Comparison of ENCODE assay signal across 39 cellular contexts in genomic region chr17:31163091-31163781, GRCh38.
"Had no signal": no experiment of that assay in that cellular context is flagged by ENCODE, and none has a peak within 500 bp of the region (broad histone marks: within the 10 kb centered on the region; RNA-seq: fewer than 3 reads in every experiment).

No MANE protein-coding gene starts in this region.

- FAIRE-seq: RCC 7860 had no signal

- H3K27me3 Mint-ChIP-seq: activated CD4-positive, alpha-beta memory T cell treated with anti-CD3 and anti-CD28 coated beads, Interleukin-2, amount 10 ng/mL, durations not matched to agents 7 days and 5 days; activated CD8-positive, alpha-beta memory T cell treated with anti-CD3 and anti-CD28 coated beads, Interleukin-2, amount 10 ng/mL, durations not matched to agents 7 days and 5 days; activated naive CD4-positive, alpha-beta T cell treated with anti-CD3 and anti-CD28 coated beads, Interleukin-2, amount 10 ng/mL, durations not matched to agents 7 days and 5 days; activated naive CD8-positive, alpha-beta T cell; activated naive CD8-positive, alpha-beta T cell treated with anti-CD3 and anti-CD28 coated beads, Interleukin-2, amount 50 U/mL, for 24 hours had no signal

- H3K36me3 Mint-ChIP-seq: activated naive CD4-positive, alpha-beta T cell treated with anti-CD3 and anti-CD28 coated beads, Interleukin-2, amount 10 ng/mL, durations not matched to agents 7 days and 5 days had no signal

- H3K9me3 Mint-ChIP-seq: activated CD4-positive, alpha-beta memory T cell treated with anti-CD3 and anti-CD28 coated beads, Interleukin-2, amount 10 ng/mL, durations not matched to agents 7 days and 5 days; activated naive CD4-positive, alpha-beta T cell treated with anti-CD3 and anti-CD28 coated beads, Interleukin-2, amount 10 ng/mL, durations not matched to agents 7 days and 5 days; activated naive CD8-positive, alpha-beta T cell treated with anti-CD3 and anti-CD28 coated beads, Interleukin-2, amount 50 U/mL, for 24 hours had no signal

- H3K9me3 ChIP-seq: MG63 had no signal

- DNase-seq: activated CD4-positive, alpha-beta memory T cell treated with anti-CD3 and anti-CD28 coated beads, Interleukin-2, amount 10 ng/mL, durations not matched to agents 7 days and 5 days; activated CD4-positive, alpha-beta T cell treated with anti-CD3 and anti-CD28 coated beads for 1 hour; activated CD4-positive, alpha-beta T cell treated with anti-CD3 and anti-CD28 coated beads for 48 hours; activated CD4-positive, CD25-positive, alpha-beta regulatory T cell; activated CD8-positive, alpha-beta memory T cell treated with anti-CD3 and anti-CD28 coated beads for 24 hours; activated CD8-positive, alpha-beta memory T cell treated with anti-CD3 and anti-CD28 coated beads, Interleukin-2, amount 10 ng/mL, durations not matched to agents 7 days and 5 days; activated CD8-positive, alpha-beta memory T cell treated with anti-CD3 and anti-CD28 coated beads, Interleukin-2, amount 50 U/mL, for 48 hours; activated effector memory CD4-positive, alpha-beta T cell treated with Interleukin-2 at 50 U/mL for 16 hours; activated naive CD4-positive, alpha-beta T cell treated with anti-CD3 and anti-CD28 coated beads, Interleukin-2, amount 10 ng/mL, durations not matched to agents 7 days and 5 days; activated naive CD8-positive, alpha-beta T cell treated with anti-CD3 and anti-CD28 coated beads, Interleukin-2, amount 50 U/mL, for 24 hours; activated T-cell treated with anti-CD3 and anti-CD28 coated beads, Interleukin-2, amount 50 U/mL, for 48 hours; amniotic stem cell; aorta; brain microvascular endothelial cell; central memory CD4-positive, alpha-beta T cell; Karpas-422; KBM-7; MG63; NCI-H1048; NCI-H1105 treated with DMSO at 0.1 percent for 48 hours; NCI-H1436; NCI-H1694; NCI-H2029; NCI-H2171; NCI-H510A; NCI-H526; NCI-H748 treated with DMSO at 0.1 percent for 48 hours; NK-92 treated with Interleukin-12 subunit alpha and Interleukin-12 subunit beta, amount 100 ng/mL, for 24 hours; PC-9; SIG-M5; SW 1271; T-helper 1 cell; T-helper 2 cell; T-helper 9 cell; WERI-Rb-1 had no signal

- ATAC-seq: activated CD8-positive, alpha-beta memory T cell treated with anti-CD3 and anti-CD28 coated beads, Interleukin-2, amount 10 ng/mL, durations not matched to agents 7 days and 5 days; activated naive CD8-positive, alpha-beta T cell treated with anti-CD3 and anti-CD28 coated beads, Interleukin-2, amount 50 U/mL, for 24 hours; Right ventricle myocardium inferior had no signal

- H3K4me2 ChIP-seq: PC-9 had no signal

- H3K4me3 ChIP-seq: MG63, PC-9 had no signal

- H2AFZ ChIP-seq: PC-9 had no signal

- H3K27me3 ChIP-seq: brain microvascular endothelial cell, MG63 had no signal

- H3K27ac ChIP-seq: brain microvascular endothelial cell, PC-9, RWPE1, WERI-Rb-1 had no signal

- H3K4me3 Mint-ChIP-seq: activated CD4-positive, alpha-beta memory T cell treated with anti-CD3 and anti-CD28 coated beads, Interleukin-2, amount 10 ng/mL, durations not matched to agents 7 days and 5 days; activated CD8-positive, alpha-beta memory T cell treated with anti-CD3 and anti-CD28 coated beads, Interleukin-2, amount 10 ng/mL, durations not matched to agents 7 days and 5 days; activated naive CD4-positive, alpha-beta T cell treated with anti-CD3 and anti-CD28 coated beads, Interleukin-2, amount 10 ng/mL, durations not matched to agents 7 days and 5 days; activated naive CD8-positive, alpha-beta T cell; activated naive CD8-positive, alpha-beta T cell treated with anti-CD3 and anti-CD28 coated beads, Interleukin-2, amount 50 U/mL, for 24 hours had no signal

- H3K27ac Mint-ChIP-seq: activated CD4-positive, alpha-beta memory T cell treated with anti-CD3 and anti-CD28 coated beads, Interleukin-2, amount 10 ng/mL, durations not matched to agents 7 days and 5 days; activated CD8-positive, alpha-beta memory T cell treated with anti-CD3 and anti-CD28 coated beads, Interleukin-2, amount 10 ng/mL, durations not matched to agents 7 days and 5 days; activated naive CD4-positive, alpha-beta T cell treated with anti-CD3 and anti-CD28 coated beads, Interleukin-2, amount 10 ng/mL, durations not matched to agents 7 days and 5 days; activated naive CD8-positive, alpha-beta T cell; activated naive CD8-positive, alpha-beta T cell treated with anti-CD3 and anti-CD28 coated beads, Interleukin-2, amount 50 U/mL, for 24 hours had no signal
